ENCODE assay signal across 8 cellular contexts in the genomic region with DNA sequence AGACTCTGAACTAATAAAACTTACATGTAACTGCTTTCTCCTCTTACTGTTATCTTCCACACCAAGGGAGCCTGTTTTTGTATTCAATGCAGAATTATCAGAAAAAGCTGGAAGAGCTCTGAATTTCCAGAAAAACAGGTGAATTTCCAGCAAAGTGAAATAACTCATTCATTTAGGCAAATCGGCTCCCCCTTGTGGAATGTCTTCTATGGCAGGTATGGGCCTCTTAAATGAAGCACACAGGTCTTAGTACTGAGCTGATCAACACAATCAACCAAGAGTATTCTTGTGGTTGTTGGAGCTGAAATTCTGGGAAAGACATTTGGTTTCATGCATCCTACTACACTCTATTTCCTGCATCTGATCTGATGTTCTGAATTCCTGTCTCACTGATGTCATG. TPM values are rescaled to one million over a fixed set of nuclear protein-coding genes. Genes with fewer than 3 reads are reported as not detected.
DNase-seq lines count a peak whose midpoint lies in the region; ATAC-seq and TF ChIP-seq lines count a peak whose summit lies in the region.

No MANE protein-coding gene starts in this region.

- no peaks in the 10 kb centered on the region for H3K9me2 ChIP-seq in OCI-LY7 (ENCODE audit: insufficient read depth, low read length)

- no peak overlapping the region for H3K4me2 ChIP-seq in OCI-LY7 (ENCODE audit: low read length)

- no peak for DNase-seq in left ventricle myocardium inferior
- no peak for DNase-seq in Right ventricle myocardium inferior (ENCODE audit: missing footprints)
- DNase-seq in OCI-LY7 (ENCODE audit: low spot score) = peak; percentile 14
- peak; percentile 20 for DNase-seq in fibroblast of the conjunctiva (ENCODE audit: low read depth)
- no peak for DNase-seq in thoracic aorta (ENCODE audit: low spot score)
- DNase-seq in ureter (ENCODE audit: low spot score) = no peak
- DNase-seq in KG1 (lab: John Stamatoyannopoulos, UW) = no peak

- POLR2A ChIA-PET in OCI-LY7 (lab: Charles Lee) = no interaction called here

- no peaks in the 10 kb centered on the region for H3K9me3 ChIP-seq in left ventricle myocardium inferior (replicated peaks)
- no peaks in the 10 kb centered on the region for H3K9me3 ChIP-seq in OCI-LY7 (ENCODE audit: low read length)
- no peaks in the 10 kb centered on the region for H3K9me3 ChIP-seq in thoracic aorta

- no peaks in the 10 kb centered on the region for H4K20me1 ChIP-seq in OCI-LY7 (ENCODE audit: insufficient read depth, low read length)

- no peaks in the 10 kb centered on the region for H3K4me1 ChIP-seq in left ventricle myocardium inferior
- no peaks in the 10 kb centered on the region for H3K4me1 ChIP-seq in OCI-LY7 (ENCODE audit: insufficient read depth, low read length, poor library complexity, severe bottlenecking)
- no peaks in the 10 kb centered on the region for H3K4me1 ChIP-seq in thoracic aorta (ENCODE audit: control insufficient read depth in 1 of 2, low read depth in 2 of 2)

- ATAC-seq in Right ventricle myocardium inferior = no peak
- no peak for ATAC-seq in thoracic aorta (ENCODE audit: insufficient number of reproducible peaks, low FRiP score, low read depth)
- no peak for ATAC-seq in HG02885 (IDR thresholded peaks at IDR 0.05; ENCODE audit: poor library complexity, unreplicated experiment)

- TF ChIP-seq CTCF in left ventricle myocardium inferior (IDR thresholded peaks at IDR 0.05; ENCODE audit: borderline replicate concordance) = peak; percentile 63
- peak; percentile 69 for TF ChIP-seq CTCF in OCI-LY7 (conservative IDR thresholded peaks at IDR 0.05; ENCODE audit: low read length)
- peak; percentile 23 for TF ChIP-seq CTCF in thoracic aorta (IDR thresholded peaks at IDR 0.05)

- intact Hi-C loops in left ventricle myocardium inferior (cut with micrococcal nuclease) = no loop called here
- intact Hi-C loops in Right ventricle myocardium inferior (cut with DNase I) = loop anchor here (5.0 kb wide), 1 partner anchor 83 kb away; no protein-coding TSS in a partner anchor
- intact Hi-C loops in OCI-LY7 (cut with micrococcal nuclease; ENCODE audit: unreplicated experiment) = no loop called here

- BruUV-seq in OCI-LY7 (replicated peaks; lab: Mats Ljungman, UMichigan) = no TSS peak

- H3K79me2 ChIP-seq in OCI-LY7 (ENCODE audit: insufficient read depth, low read depth, low read length) = no peaks in the 10 kb centered on the region

- H3K36me3 ChIP-seq in left ventricle myocardium inferior (no peaks in the 10 kb centered on the region), OCI-LY7 (ENCODE audit: insufficient read depth, low read length) (no peaks in the 10 kb centered on the region), thoracic aorta (no peaks in the 10 kb centered on the region)

- CTCF ChIA-PET in OCI-LY7 (lab: Charles Lee; ENCODE audit: unreplicated experiment) = no interaction called here

- no peak overlapping the region for H2AFZ ChIP-seq in OCI-LY7 (ENCODE audit: low read length)

- no peak overlapping the region for H3K27ac ChIP-seq in left ventricle myocardium inferior (replicated peaks)
- no peak overlapping the region for H3K27ac ChIP-seq in OCI-LY7 (ENCODE audit: low read depth, low read length, poor library complexity, severe bottlenecking)
- H3K27ac ChIP-seq in thoracic aorta = no peak overlapping the region

- H3K27me3 ChIP-seq in left ventricle myocardium inferior (ENCODE audit: low read depth) = no peaks in the 10 kb centered on the region
- no peaks in the 10 kb centered on the region for H3K27me3 ChIP-seq in thoracic aorta (replicated peaks; ENCODE audit: insufficient read depth)

- H3K4me3 ChIP-seq in left ventricle myocardium inferior (no peak overlapping the region), OCI-LY7 (ENCODE audit: low read depth, low read length, poor library complexity, severe bottlenecking) (no peak overlapping the region), thoracic aorta (no peak overlapping the region)

RNA-seq across cellular contexts. Expression of a gene that starts 31.0 kb away (rescaled TPM):
- 29.6 TPM for total RNA-seq in left ventricle myocardium inferior
- total RNA-seq in Right ventricle myocardium inferior = 34.1 TPM
- 0.10 and 0.13 TPM in 2 replicates for total RNA-seq in OCI-LY7 (2014; rRNA removed; shearing (Covaris generic))
- 0.42 and 0.70 TPM in 2 replicates for total RNA-seq in OCI-LY7 (2022)
- 100 to 1,000 TPM; 154 to 208 TPM for total RNA-seq in thoracic aorta
- 61.4 TPM for total RNA-seq in ureter

Comparison
In these comparisons a context has a peak if more than half of its experiments do, and no peak if none do; other contexts are left out.
1. DNase-seq: peak in OCI-LY7 (single experiment) and fibroblast of the conjunctiva (single experiment); none in left ventricle myocardium inferior (single experiment), Right ventricle myocardium inferior (single experiment), thoracic aorta (single experiment), ureter (single experiment) and KG1 (single experiment).
2. RNA of a gene that starts 31.0 kb away (total RNA-seq): 154 to 208 TPM in thoracic aorta, 61.4 TPM in ureter (single experiment), 34.1 TPM in Right ventricle myocardium inferior (single experiment) and 29.6 TPM in left ventricle myocardium inferior (single experiment); 0.10 to 0.70 TPM in OCI-LY7; every median in the first group is over 10 times any median in the second.
3. Peak in every context shown above with its lines, with median percentiles within 50 percentile points of each other: CTCF ChIP-seq.